In the genomic region with DNA sequence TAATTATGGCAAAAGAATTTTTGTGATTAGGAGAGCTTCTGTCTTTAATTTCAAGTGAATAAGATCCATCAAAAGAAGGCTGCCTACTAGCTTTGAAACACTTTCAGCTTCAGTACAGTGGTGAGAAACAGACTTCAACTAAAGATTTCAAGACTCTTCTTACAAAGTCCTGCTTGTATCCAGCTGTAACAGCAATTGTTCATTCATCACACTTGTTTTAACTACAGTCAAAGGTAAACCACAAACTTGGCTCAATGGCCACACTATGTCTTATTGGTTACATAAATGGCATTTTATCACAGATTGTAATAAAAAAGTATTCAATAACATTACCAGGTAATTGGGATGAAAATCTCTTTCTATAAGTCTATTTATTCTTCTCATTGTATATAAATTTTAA, we compare ENCODE assay signal across 10 cellular contexts. TPM values are rescaled to one million over a fixed set of nuclear protein-coding genes. Genes with fewer than 3 reads are reported as not detected.
A peak's percentile ranks its signal among the peaks of the same experiment; 100 is the strongest.
DNase-seq lines count a peak whose midpoint lies in the region; ATAC-seq, FAIRE-seq and TF ChIP-seq lines count a peak whose summit lies in the region.
"Had no signal": no experiment of that assay in that cellular context is flagged by ENCODE, and none has a peak within 500 bp of the region (broad histone marks: within the 10 kb centered on the region; RNA-seq: fewer than 3 reads in every experiment).

No MANE protein-coding gene starts in this region.

- H3K4me1 ChIP-seq in HUES48 (ENCODE audit: control insufficient read depth, insufficient read depth, low read length) (peaks cover 12% of the 10 kb centered on the region; the same call in 1 of the 2 replicates), iPS-20b (ENCODE audit: insufficient read depth, low read length) (peaks cover 15% of the 10 kb centered on the region; the same call in 1 of the 2 replicates), body of pancreas (no peaks in the 10 kb centered on the region)

- H3K27ac ChIP-seq in HUES48 (ENCODE audit: low read depth, low read length) (peak overlapping the region; percentile 85), iPS-20b (ENCODE audit: low read length) (peak overlapping the region; percentile 63), body of pancreas (no peak overlapping the region)

- H3K36me3 ChIP-seq in HUES48 (ENCODE audit: control insufficient read depth, insufficient read depth, low read length) (no peaks in the 10 kb centered on the region), iPS-20b (ENCODE audit: insufficient read depth, low read depth, low read length) (no peaks in the 10 kb centered on the region), body of pancreas (replicated peaks in 1 of 2; ENCODE audit: insufficient read depth in 1 of 2, low read depth in 2 of 2) (no peaks in the 10 kb centered on the region)

- no peaks in the 10 kb centered on the region for H3K27me3 ChIP-seq in HUES48 (ENCODE audit: control insufficient read depth, insufficient read depth, low read length)
- H3K27me3 ChIP-seq in iPS-20b (ENCODE audit: insufficient read depth, low read length) = no peaks in the 10 kb centered on the region
- no peaks in the 10 kb centered on the region for H3K27me3 ChIP-seq in body of pancreas

- no peak for ATAC-seq in body of pancreas
- ATAC-seq: activated CD8-positive, alpha-beta T cell treated with anti-CD3 and anti-CD28 coated beads, Interleukin-2, amount 10 ng/mL, durations not matched to agents 7 days and 5 days; stimulated activated effector memory CD8-positive, alpha-beta T cell treated with anti-CD3 and anti-CD28 coated beads, Interleukin-12 subunit alpha, Interleukin-12 subunit beta, amount 100 ng/mL, for 72 hours had no signal

- no peak for TF ChIP-seq POLR2A in body of pancreas (IDR thresholded peaks at IDR 0.05)

- H3K9ac ChIP-seq in HUES48 (ENCODE audit: low read depth, low read length) (no peak overlapping the region), iPS-20b (ENCODE audit: low read depth, low read length) (no peak overlapping the region)

- intact Hi-C loops in body of pancreas (cut with DNase I) = no loop called here

- DNase-seq in astrocyte of the cerebellum (ENCODE audit: low read depth) (peak; percentile 90), urothelium cell line (ENCODE audit: low spot score) (peak; percentile 49), body of pancreas (no peak), NAMALWA (ENCODE audit: low spot score) (no peak), CD1c-positive myeloid dendritic cell (ENCODE audit: extremely low spot score) (no peak)
- DNase-seq: activated CD8-positive, alpha-beta T cell treated with anti-CD3 and anti-CD28 coated beads, Interleukin-2, amount 10 ng/mL, durations not matched to agents 7 days and 5 days; NCI-H1092 had no signal

- H3K4me3 ChIP-seq in HUES48 (ENCODE audit: low read depth, low read length) = no peak overlapping the region
- H3K4me3 ChIP-seq in astrocyte of the cerebellum (ENCODE audit: low read depth, low read length) = peak overlapping the region; percentile 0
- no peak overlapping the region for H3K4me3 ChIP-seq in iPS-20b (ENCODE audit: low read length)
- H3K4me3 ChIP-seq in body of pancreas = no peak overlapping the region

- H3K9me3 ChIP-seq in HUES48 (ENCODE audit: control insufficient read depth, insufficient read depth, low read length) = no peaks in the 10 kb centered on the region
- H3K9me3 ChIP-seq in iPS-20b (ENCODE audit: insufficient read depth, low read depth, low read length) = no peaks in the 10 kb centered on the region; the same call in 1 of the 2 replicates
- H3K9me3 ChIP-seq in body of pancreas = no peaks in the 10 kb centered on the region

- peak; percentile 40 for FAIRE-seq in urothelium cell line (lab: Jason Lieb, UNC)

- in situ Hi-C loops in astrocyte of the cerebellum (cut with HindIII; ENCODE audit: low sequenced_read_pairs) = no loop called here

- no peak for TF ChIP-seq CTCF in astrocyte of the cerebellum (IDR thresholded peaks at IDR 0.05; ENCODE audit: low read depth, low read length, missing control alignments)
- TF ChIP-seq CTCF in body of pancreas (IDR thresholded peaks at IDR 0.05) = no peak

RNA-seq across cellular contexts. Expression of a gene that starts 59.2 kb away (rescaled TPM):
- total RNA-seq in body of pancreas = 10 to 100 TPM in 1 of 2 donors, 1 to 10 TPM in 1; 4.9 to 11.7 TPM

Comparison
In these comparisons a context has a peak if more than half of its experiments do, and no peak if none do; other contexts are left out.
1. H3K27ac ChIP-seq: peak in HUES48 (single experiment) and iPS-20b (single experiment); none in body of pancreas (0 of 4).
2. DNase-seq: peak in astrocyte of the cerebellum (single experiment) and urothelium cell line (single experiment); none in body of pancreas (0 of 4), NAMALWA (single experiment) and CD1c-positive myeloid dendritic cell (single experiment).